ENCODE assay signal across 9 cellular contexts in genomic region chr15:62624541-62625399, GRCh38.
A peak's percentile ranks its signal among the peaks of the same experiment; 100 is the strongest.
DNase-seq lines count a peak whose midpoint lies in the region; ATAC-seq, FAIRE-seq and TF ChIP-seq lines count a peak whose summit lies in the region.
"Had no signal": no experiment of that assay in that cellular context is flagged by ENCODE, and none has a peak within 500 bp of the region (broad histone marks: within the 10 kb centered on the region; RNA-seq: fewer than 3 reads in every experiment).

No MANE protein-coding gene starts in this region.

- WGBS in pancreas, 2 donors: 72 to 74% methylated on average over 7 of the region's 7 CpGs

- TF ChIP-seq CTCF in DND-41 (IDR thresholded peaks at IDR 0.05; ENCODE audit: borderline replicate concordance, extremely low read depth, low read length, poor library complexity, severe bottlenecking) (no peak), pancreas (IDR thresholded peaks at IDR 0.05) (no peak), Peyer's patch (IDR thresholded peaks at IDR 0.05) (no peak)

- no peak overlapping the region for H3K9ac ChIP-seq in DND-41 (ENCODE audit: low read depth, low read length)

- H3K4me3 ChIP-seq in DND-41 (ENCODE audit: low read depth in 1 of 2, low read length in 2 of 2): no peak overlapping the region
- no peak overlapping the region for H3K4me3 ChIP-seq in pancreas
- H3K4me3 ChIP-seq in Peyer's patch: no peak overlapping the region

- no peaks in the 10 kb centered on the region for H3K79me2 ChIP-seq in DND-41 (ENCODE audit: insufficient read depth, low read length)

- no peak overlapping the region for H2AFZ ChIP-seq in DND-41 (ENCODE audit: low read depth, low read length)

- no peaks in the 10 kb centered on the region for H3K4me1 ChIP-seq in DND-41 (ENCODE audit: insufficient read depth, low read length)
- H3K4me1 ChIP-seq in pancreas: no peaks in the 10 kb centered on the region
- H3K4me1 ChIP-seq in Peyer's patch: no peaks in the 10 kb centered on the region

- no peak for FAIRE-seq in pancreas (lab: Jason Lieb, UNC)

- DNase-seq in DND-41 (no peak), caudate nucleus (lab: John Stamatoyannopoulos, UW) (peak in 2 of 61 donors; percentile 13 to 22), pancreas (no peak), Peyer's patch (no peak), mesenteric fat pad (ENCODE audit: low spot score) (no peak), NCI-H1417 (lab: John Stamatoyannopoulos, UW) (no peak)
- DNase-seq: occipital lobe had no signal

- H3K9me3 ChIP-seq in DND-41 (ENCODE audit: insufficient read depth, low read length, severe bottlenecking) (no peaks in the 10 kb centered on the region), pancreas (no peaks in the 10 kb centered on the region), Peyer's patch (no peaks in the 10 kb centered on the region)

- H4K20me1 ChIP-seq in DND-41 (ENCODE audit: insufficient read depth, low read length): no peaks in the 10 kb centered on the region

- H3K27me3 ChIP-seq in DND-41 (ENCODE audit: insufficient read depth, low read length, poor library complexity): peaks cover 3% of the 10 kb centered on the region
- no peaks in the 10 kb centered on the region for H3K27me3 ChIP-seq in pancreas
- H3K27me3 ChIP-seq in Peyer's patch: no peaks in the 10 kb centered on the region

- intact Hi-C loops in pancreas (cut with DNase I): no loop called here

- H3K27ac ChIP-seq in DND-41 (ENCODE audit: low read length): no peak overlapping the region
- H3K27ac ChIP-seq in caudate nucleus (ENCODE audit: low read depth, low read length): peak overlapping the region; percentile 27
- H3K27ac ChIP-seq in pancreas: no peak overlapping the region
- peak overlapping the region in 1 of 4 donors; percentile 38 for H3K27ac ChIP-seq in Peyer's patch

- peak; percentile 29; the same call in 1 of the 3 replicates for ATAC-seq in DND-41 (ENCODE audit: insufficient read depth, low read depth)
- ATAC-seq in HG03103 (IDR thresholded peaks at IDR 0.05; ENCODE audit: low read depth, unreplicated experiment): peak; percentile 63
- ATAC-seq in pancreas: peak in 3 of 4 donors; percentile 45 to 70 (median 61)
- ATAC-seq in GM21367 (IDR thresholded peaks at IDR 0.05; ENCODE audit: unreplicated experiment): no peak

- no peaks in the 10 kb centered on the region for H3K36me3 ChIP-seq in DND-41 (ENCODE audit: insufficient read depth, low read length)
- no peaks in the 10 kb centered on the region for H3K36me3 ChIP-seq in pancreas
- no peaks in the 10 kb centered on the region for H3K36me3 ChIP-seq in Peyer's patch

- TF ChIP-seq POLR2A in Peyer's patch (IDR thresholded peaks at IDR 0.05): no peak

- H3K4me2 ChIP-seq in DND-41 (ENCODE audit: insufficient read depth, low read length): no peak overlapping the region
